Comparison of ENCODE assay signal across 27 cellular contexts in the genomic region with DNA sequence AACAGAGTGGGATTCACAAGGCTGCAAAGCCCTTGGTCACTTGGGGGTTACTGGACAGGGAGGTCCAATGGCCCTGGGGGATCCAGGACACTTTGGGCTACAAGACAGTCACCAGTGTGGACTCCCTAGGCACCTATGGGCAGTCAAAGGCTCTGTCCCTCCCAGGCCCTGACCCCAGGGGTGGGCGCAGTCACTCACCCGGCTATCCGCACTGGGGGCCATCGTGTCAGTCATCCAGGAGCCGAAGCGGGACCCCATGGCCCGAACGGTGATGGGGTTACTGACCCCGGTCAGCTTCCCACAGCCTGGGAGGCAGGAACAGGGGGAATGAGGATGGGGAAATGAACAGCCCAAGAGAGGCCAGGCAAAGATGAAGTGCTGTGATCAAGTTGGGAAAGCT. TPM values are rescaled to one million over a fixed set of nuclear protein-coding genes. Genes with fewer than 3 reads are reported as not detected.
DNase-seq lines count a peak whose midpoint lies in the region; ATAC-seq lines count a peak whose summit lies in the region.
"Had no signal": no experiment of that assay in that cellular context is flagged by ENCODE, and none has a peak within 500 bp of the region (broad histone marks: within the 10 kb centered on the region; RNA-seq: fewer than 3 reads in every experiment).

No MANE protein-coding gene starts in this region.

- H3K27me3 Mint-ChIP-seq in activated naive CD4-positive, alpha-beta T cell treated with anti-CD3 and anti-CD28 coated beads, Interleukin-2, amount 10 ng/mL, durations not matched to agents 7 days and 5 days = no peaks in the 10 kb centered on the region
- no peaks in the 10 kb centered on the region for H3K27me3 Mint-ChIP-seq in activated CD4-positive, alpha-beta memory T cell treated with anti-CD3 and anti-CD28 coated beads for 36 hours
- H3K27me3 Mint-ChIP-seq in activated naive CD8-positive, alpha-beta T cell treated with anti-CD3 and anti-CD28 coated beads, Interleukin-2, amount 50 U/mL, for 24 hours = no peaks in the 10 kb centered on the region
- H3K27me3 Mint-ChIP-seq: stimulated activated naive B cell treated with anti-CD40 and anti-IgM and Interleukin-4, amounts not matched to agents 10 μg/mL and 1 μg/mL and 100 μg/mL, for 72 hours; type B pancreatic cell had no signal

- DNase-seq in activated naive CD4-positive, alpha-beta T cell treated with anti-CD3 and anti-CD28 coated beads, Interleukin-2, amount 10 ng/mL, durations not matched to agents 7 days and 5 days = no peak
- DNase-seq in activated naive CD4-positive, alpha-beta T cell treated with Interleukin-2 at 50 U/mL for 16 hours = no peak
- no peak for DNase-seq in activated CD4-positive, alpha-beta memory T cell treated with anti-CD3 and anti-CD28 coated beads for 36 hours
- no peak for DNase-seq in activated naive CD8-positive, alpha-beta T cell treated with anti-CD3 and anti-CD28 coated beads, Interleukin-2, amount 50 U/mL, for 24 hours
- no peak for DNase-seq in stimulated activated effector memory CD8-positive, alpha-beta T cell treated with anti-CD3 and anti-CD28 coated beads, Interleukin-12 subunit alpha, Interleukin-12 subunit beta, amount 100 ng/mL, for 72 hours (ENCODE audit: low spot score in 2 of 2)
- no peak for DNase-seq in mesenteric fat pad (ENCODE audit: low spot score)
- DNase-seq: activated CD4-positive, alpha-beta T cell treated with anti-CD3 and anti-CD28 coated beads for 1 hour; amygdala; DMS79 treated with DMSO at 0.1 percent for 48 hours; GF-D8; HCEC 1CT; mucosa of descending colon; NCI-H2029 treated with DMSO at 0.1 percent for 48 hours; NCI-H2227 treated with DMSO at 0.1 percent for 48 hours; NCI-H526 treated with DMSO at 0.1 percent for 48 hours; NK-92 treated with Interleukin-12 subunit alpha and Interleukin-12 subunit beta, amount 100 ng/mL, for 24 hours; ovary; PC-3; SK-N-SH; stimulated activated CD4-positive, alpha-beta T cell treated with anti-CD3 and anti-CD28 coated beads, Interleukin-15, amount 100 ng/mL, for 24 hours; stimulated activated naive B cell treated with anti-CD40 and anti-IgM and Interleukin-4, amounts not matched to agents 10 μg/mL and 1 μg/mL and 100 μg/mL, for 72 hours; substantia nigra had no signal

- peak overlapping the region; percentile 93 for H3K27ac Mint-ChIP-seq in activated naive CD4-positive, alpha-beta T cell treated with anti-CD3 and anti-CD28 coated beads, Interleukin-2, amount 10 ng/mL, durations not matched to agents 7 days and 5 days
- peak overlapping the region; percentile 86 for H3K27ac Mint-ChIP-seq in activated CD4-positive, alpha-beta memory T cell treated with anti-CD3 and anti-CD28 coated beads for 36 hours
- peak overlapping the region; percentile 43 for H3K27ac Mint-ChIP-seq in activated naive CD8-positive, alpha-beta T cell treated with anti-CD3 and anti-CD28 coated beads, Interleukin-2, amount 50 U/mL, for 24 hours
- peak overlapping the region; percentile 67 for H3K27ac Mint-ChIP-seq in stimulated activated effector memory CD8-positive, alpha-beta T cell treated with anti-CD3 and anti-CD28 coated beads, Interleukin-12 subunit alpha, Interleukin-12 subunit beta, amount 100 ng/mL, for 72 hours
- H3K27ac Mint-ChIP-seq: stimulated activated naive B cell treated with anti-CD40 and anti-IgM and Interleukin-4, amounts not matched to agents 10 μg/mL and 1 μg/mL and 100 μg/mL, for 72 hours; type B pancreatic cell had no signal

- H3K4me1 Mint-ChIP-seq in activated naive CD4-positive, alpha-beta T cell treated with anti-CD3 and anti-CD28 coated beads, Interleukin-2, amount 10 ng/mL, durations not matched to agents 7 days and 5 days = peaks cover 58% of the 10 kb centered on the region
- peaks cover 44% of the 10 kb centered on the region for H3K4me1 Mint-ChIP-seq in activated CD4-positive, alpha-beta memory T cell treated with anti-CD3 and anti-CD28 coated beads for 36 hours (ENCODE audit: low read depth)
- H3K4me1 Mint-ChIP-seq in activated naive CD8-positive, alpha-beta T cell treated with anti-CD3 and anti-CD28 coated beads, Interleukin-2, amount 50 U/mL, for 24 hours = peaks cover 44% of the 10 kb centered on the region
- peaks cover 45% of the 10 kb centered on the region for H3K4me1 Mint-ChIP-seq in stimulated activated effector memory CD8-positive, alpha-beta T cell treated with anti-CD3 and anti-CD28 coated beads, Interleukin-12 subunit alpha, Interleukin-12 subunit beta, amount 100 ng/mL, for 72 hours

- CTCF ChIA-PET in activated naive CD4-positive, alpha-beta T cell treated with anti-CD3 and anti-CD28 coated beads, Interleukin-2, amount 10 ng/mL, durations not matched to agents 7 days and 5 days (lab: Charles Lee) = interaction anchor here (0.6 to 1.5 kb wide), 2 partner anchors 9 to 30 kb away, joined by 3 to 4 read pairs; no protein-coding TSS in a partner anchor
- CTCF ChIA-PET in activated CD4-positive, alpha-beta memory T cell treated with anti-CD3 and anti-CD28 coated beads for 36 hours (lab: Charles Lee) = no interaction called here

- POLR2A ChIA-PET in activated CD4-positive, alpha-beta memory T cell treated with anti-CD3 and anti-CD28 coated beads for 36 hours (lab: Charles Lee) = no interaction called here

- no peaks in the 10 kb centered on the region for H3K9me3 Mint-ChIP-seq in activated naive CD4-positive, alpha-beta T cell treated with anti-CD3 and anti-CD28 coated beads, Interleukin-2, amount 10 ng/mL, durations not matched to agents 7 days and 5 days
- no peaks in the 10 kb centered on the region for H3K9me3 Mint-ChIP-seq in activated CD4-positive, alpha-beta memory T cell treated with anti-CD3 and anti-CD28 coated beads for 36 hours
- no peaks in the 10 kb centered on the region for H3K9me3 Mint-ChIP-seq in activated naive CD8-positive, alpha-beta T cell treated with anti-CD3 and anti-CD28 coated beads, Interleukin-2, amount 50 U/mL, for 24 hours
- H3K9me3 Mint-ChIP-seq in stimulated activated effector memory CD8-positive, alpha-beta T cell treated with anti-CD3 and anti-CD28 coated beads, Interleukin-12 subunit alpha, Interleukin-12 subunit beta, amount 100 ng/mL, for 72 hours = no peaks in the 10 kb centered on the region
- H3K9me3 Mint-ChIP-seq: type B pancreatic cell had no signal

- ATAC-seq in activated naive CD8-positive, alpha-beta T cell treated with anti-CD3 and anti-CD28 coated beads, Interleukin-2, amount 50 U/mL, for 24 hours = no peak
- ATAC-seq in stimulated activated effector memory CD8-positive, alpha-beta T cell treated with anti-CD3 and anti-CD28 coated beads, Interleukin-12 subunit alpha, Interleukin-12 subunit beta, amount 100 ng/mL, for 72 hours = no peak
- no peak for ATAC-seq in GM21786 (IDR thresholded peaks at IDR 0.05; ENCODE audit: unreplicated experiment)
- ATAC-seq in HG03159 (IDR thresholded peaks at IDR 0.05; ENCODE audit: unreplicated experiment) = no peak
- ATAC-seq: gastroesophageal sphincter; HepG2; mucosa of descending colon; PC-3; stimulated activated naive B cell treated with anti-CD40 and anti-IgM and Interleukin-4, amounts not matched to agents 10 μg/mL and 1 μg/mL and 100 μg/mL, for 72 hours had no signal

- H3K4me3 Mint-ChIP-seq in activated naive CD4-positive, alpha-beta T cell treated with anti-CD3 and anti-CD28 coated beads, Interleukin-2, amount 10 ng/mL, durations not matched to agents 7 days and 5 days = peak overlapping the region; percentile 47
- H3K4me3 Mint-ChIP-seq in activated CD4-positive, alpha-beta memory T cell treated with anti-CD3 and anti-CD28 coated beads for 36 hours = no peak overlapping the region
- H3K4me3 Mint-ChIP-seq in activated naive CD8-positive, alpha-beta T cell treated with anti-CD3 and anti-CD28 coated beads, Interleukin-2, amount 50 U/mL, for 24 hours = no peak overlapping the region
- no peak overlapping the region for H3K4me3 Mint-ChIP-seq in stimulated activated effector memory CD8-positive, alpha-beta T cell treated with anti-CD3 and anti-CD28 coated beads, Interleukin-12 subunit alpha, Interleukin-12 subunit beta, amount 100 ng/mL, for 72 hours
- H3K4me3 Mint-ChIP-seq: stimulated activated naive B cell treated with anti-CD40 and anti-IgM and Interleukin-4, amounts not matched to agents 10 μg/mL and 1 μg/mL and 100 μg/mL, for 72 hours; type B pancreatic cell had no signal

- H3K36me3 Mint-ChIP-seq in activated naive CD4-positive, alpha-beta T cell treated with anti-CD3 and anti-CD28 coated beads, Interleukin-2, amount 10 ng/mL, durations not matched to agents 7 days and 5 days = peaks cover 30% of the 10 kb centered on the region
- H3K36me3 Mint-ChIP-seq in activated CD4-positive, alpha-beta memory T cell treated with anti-CD3 and anti-CD28 coated beads for 36 hours = peaks cover 5% of the 10 kb centered on the region
- H3K36me3 Mint-ChIP-seq in activated naive CD8-positive, alpha-beta T cell treated with anti-CD3 and anti-CD28 coated beads, Interleukin-2, amount 50 U/mL, for 24 hours (ENCODE audit: low read depth) = no peaks in the 10 kb centered on the region
- no peaks in the 10 kb centered on the region for H3K36me3 Mint-ChIP-seq in stimulated activated effector memory CD8-positive, alpha-beta T cell treated with anti-CD3 and anti-CD28 coated beads, Interleukin-12 subunit alpha, Interleukin-12 subunit beta, amount 100 ng/mL, for 72 hours

- intact Hi-C loops in activated CD4-positive, alpha-beta memory T cell treated with anti-CD3 and anti-CD28 coated beads for 36 hours (cut with micrococcal nuclease) = no loop called here

RNA-seq across cellular contexts. Expression of gene PIN1, which starts 21.5 kb away (rescaled TPM):
- 10 to 100 TPM; 85.4 to 86.1 TPM for total RNA-seq in activated CD4-positive, alpha-beta memory T cell treated with anti-CD3 and anti-CD28 coated beads for 36 hours
- total RNA-seq in mesenteric fat pad = 52.0 TPM

RNA-seq across cellular contexts. Expression of gene UBL5, which starts 28.9 kb away (rescaled TPM):
- total RNA-seq in activated CD4-positive, alpha-beta memory T cell treated with anti-CD3 and anti-CD28 coated beads for 36 hours = 100 to 1,000 TPM; 334 to 346 TPM
- total RNA-seq in mesenteric fat pad = 263 TPM

RNA-seq across cellular contexts. Expression of gene FBXL12, which starts 37.7 kb away (rescaled TPM):
- total RNA-seq in activated CD4-positive, alpha-beta memory T cell treated with anti-CD3 and anti-CD28 coated beads for 36 hours = 10 to 100 TPM; 20.7 to 22.0 TPM
- 23.0 TPM for total RNA-seq in mesenteric fat pad

Comparison
In these comparisons a context has a peak if more than half of its experiments do, and no peak if none do; other contexts are left out.
1. H3K27ac Mint-ChIP-seq: peak in every context shown above with its lines; median percentile 93 in activated naive CD4-positive, alpha-beta T cell treated with anti-CD3 and anti-CD28 coated beads, Interleukin-2, amount 10 ng/mL, durations not matched to agents 7 days and 5 days; 86 in activated CD4-positive, alpha-beta memory T cell treated with anti-CD3 and anti-CD28 coated beads for 36 hours; 67 in stimulated activated effector memory CD8-positive, alpha-beta T cell treated with anti-CD3 and anti-CD28 coated beads, Interleukin-12 subunit alpha, Interleukin-12 subunit beta, amount 100 ng/mL, for 72 hours; 43 in activated naive CD8-positive, alpha-beta T cell treated with anti-CD3 and anti-CD28 coated beads, Interleukin-2, amount 50 U/mL, for 24 hours.